ENCODE assay signal across 1 cellular context in genomic region chr20:21529863-21530262, GRCh38.
TF ChIP-seq lines count a peak whose summit lies in the region.

No MANE protein-coding gene starts in this region.

TF ChIP-seq in HepG2, 621 proteins besides CTCF, POLR2A, EP300 and RAD21 (continued from another document):
- TF ChIP-seq ZNF407 (CRISPR knock-in tag; IDR thresholded peaks at IDR 0.05; ENCODE audit: not compliant biosample characterization) (no peak), ZNF605 (CRISPR knock-in tag; IDR thresholded peaks at IDR 0.05) (0 out of 2 replicates have a peak, but pooled peaks have one; percentile 54), HOXD1 (CRISPR knock-in tag; IDR thresholded peaks at IDR 0.05) (peak; percentile 58; the same call in 1 of the 2 replicates), FOXO1 (CRISPR knock-in tag; IDR thresholded peaks at IDR 0.05) (peak; percentile 63), SP1 (IDR thresholded peaks at IDR 0.05) (no peak), SP1 (CRISPR knock-in tag; IDR thresholded peaks at IDR 0.05) (no peak)
- TF ChIP-seq, protein P1, sequence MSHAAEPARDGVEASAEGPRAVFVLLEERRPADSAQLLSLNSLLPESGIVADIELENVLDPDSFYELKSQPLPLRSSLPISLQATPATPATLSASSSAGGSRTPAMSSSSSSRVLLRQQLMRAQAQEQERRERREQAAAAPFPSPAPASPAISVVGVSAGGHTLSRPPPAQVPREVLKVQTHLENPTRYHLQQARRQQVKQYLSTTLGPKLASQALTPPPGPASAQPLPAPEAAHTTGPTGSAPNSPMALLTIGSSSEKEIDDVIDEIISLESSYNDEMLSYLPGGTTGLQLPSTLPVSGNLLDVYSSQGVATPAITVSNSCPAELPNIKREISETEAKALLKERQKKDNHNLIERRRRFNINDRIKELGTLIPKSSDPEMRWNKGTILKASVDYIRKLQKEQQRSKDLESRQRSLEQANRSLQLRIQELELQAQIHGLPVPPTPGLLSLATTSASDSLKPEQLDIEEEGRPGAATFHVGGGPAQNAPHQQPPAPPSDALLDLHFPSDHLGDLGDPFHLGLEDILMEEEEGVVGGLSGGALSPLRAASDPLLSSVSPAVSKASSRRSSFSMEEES (CRISPR knock-in tag; IDR thresholded peaks at IDR 0.05) = peak; percentile 88
